Comparison of ENCODE assay signal across 17 cellular contexts in the genomic region with DNA sequence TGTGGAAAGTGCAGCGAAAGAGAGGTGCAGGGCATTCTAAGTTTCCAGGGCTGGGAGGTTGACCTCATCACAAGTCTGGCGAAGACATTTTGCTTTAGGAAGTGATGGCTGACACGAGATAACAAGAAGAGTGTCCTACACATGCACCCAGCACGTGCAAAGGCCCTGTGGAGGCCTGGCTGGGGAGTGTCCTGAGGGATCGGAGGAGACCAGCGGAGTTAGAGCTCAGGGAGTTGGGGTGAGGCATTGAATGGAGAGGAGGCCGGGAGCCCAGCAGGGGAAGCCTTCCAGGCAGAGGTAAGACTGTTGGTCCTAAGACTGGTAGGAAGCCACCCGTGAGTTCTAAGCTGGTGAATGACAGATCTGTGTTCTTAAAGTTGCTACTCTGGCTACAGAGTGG. TPM values are rescaled to one million over a fixed set of nuclear protein-coding genes. Genes with fewer than 3 reads are reported as not detected.
DNase-seq lines count a peak whose midpoint lies in the region; TF ChIP-seq lines count a peak whose summit lies in the region.
"Had no signal": no experiment of that assay in that cellular context is flagged by ENCODE, and none has a peak within 500 bp of the region (broad histone marks: within the 10 kb centered on the region; RNA-seq: fewer than 3 reads in every experiment).

No MANE protein-coding gene starts in this region.

- DNase-seq in Peyer's patch (peak in 1 of 3 donors; percentile 58), transverse colon (peak; percentile 35), NCI-H1436 treated with DMSO at 0.1 percent for 48 hours (lab: John Stamatoyannopoulos, UW) (no peak), G401 (ENCODE audit: low spot score) (no peak)
- DNase-seq in T-helper 2 cell treated with Interferon-gamma antibody and Interleukin-4, amounts not matched to agents 5 μg/mL and 100 μg/mL, for 36 hours (ENCODE audit: low spot score), result no peak
- DNase-seq: AML-193, DMS79, H7, NCI-H1105, NCI-H1694, NCI-H510A, NCI-H82, SJCRH30 had no signal

- H3K27ac Mint-ChIP-seq in T-helper 2 cell treated with Interferon-gamma antibody and Interleukin-4, amounts not matched to agents 5 μg/mL and 100 μg/mL, for 36 hours, result no peak overlapping the region

- H3K4me1 Mint-ChIP-seq in T-helper 2 cell treated with Interferon-gamma antibody and Interleukin-4, amounts not matched to agents 5 μg/mL and 100 μg/mL, for 36 hours (ENCODE audit: low read depth), result no peaks in the 10 kb centered on the region

- peak in 1 of 6 experiments; percentile 1 for TF ChIP-seq CTCF in Peyer's patch (IDR thresholded peaks at IDR 0.05)
- TF ChIP-seq CTCF in transverse colon (IDR thresholded peaks at IDR 0.05), result no peak

- H3K4me3 ChIP-seq in Peyer's patch (no peak overlapping the region), duodenal mucosa (ENCODE audit: low read depth in 1 of 2, low read length in 2 of 2) (peak overlapping the region in 1 of 2 donors; percentile 12), muscle layer of duodenum (ENCODE audit: low read depth in 1 of 2, low read length in 2 of 2) (no peak overlapping the region), transverse colon (no peak overlapping the region)
- H3K4me3 ChIP-seq: SJCRH30 had no signal

- 73 to 100% methylated on average over 1 to 8 of the region's 8 CpGs for WGBS in transverse colon (ENCODE audit: low coverage in 1 of 2), 2 donors

- no peaks in the 10 kb centered on the region for H3K9me3 Mint-ChIP-seq in T-helper 2 cell treated with Interferon-gamma antibody and Interleukin-4, amounts not matched to agents 5 μg/mL and 100 μg/mL, for 36 hours

- no peak for TF ChIP-seq EP300 in transverse colon (IDR thresholded peaks at IDR 0.05; ENCODE audit: low read depth)

- H3K36me3 Mint-ChIP-seq in T-helper 2 cell treated with Interferon-gamma antibody and Interleukin-4, amounts not matched to agents 5 μg/mL and 100 μg/mL, for 36 hours (ENCODE audit: low read depth), result no peaks in the 10 kb centered on the region

- peaks cover 4% of the 10 kb centered on the region for H3K27me3 Mint-ChIP-seq in T-helper 2 cell treated with Interferon-gamma antibody and Interleukin-4, amounts not matched to agents 5 μg/mL and 100 μg/mL, for 36 hours (ENCODE audit: low read depth)

- TF ChIP-seq POLR2A in Peyer's patch (IDR thresholded peaks at IDR 0.05) (no peak), transverse colon (IDR thresholded peaks at IDR 0.05) (no peak)

- H3K9me3 ChIP-seq in Peyer's patch, result no peaks in the 10 kb centered on the region
- no peaks in the 10 kb centered on the region for H3K9me3 ChIP-seq in duodenal mucosa (ENCODE audit: control insufficient read depth in 1 of 2, low read length in 2 of 2)
- no peaks in the 10 kb centered on the region for H3K9me3 ChIP-seq in muscle layer of duodenum (ENCODE audit: control insufficient read depth in 1 of 2, low read length in 2 of 2)
- H3K9me3 ChIP-seq in transverse colon, result no peaks in the 10 kb centered on the region
- H3K9me3 ChIP-seq: SJCRH30 had no signal

- H3K27me3 ChIP-seq in Peyer's patch (no peaks in the 10 kb centered on the region), duodenal mucosa (ENCODE audit: control insufficient read depth in 1 of 2, insufficient read depth in 2 of 2, low read length in 2 of 2) (no peaks in the 10 kb centered on the region), muscle layer of duodenum (ENCODE audit: low read depth, low read length) (no peaks in the 10 kb centered on the region), transverse colon (no peaks in the 10 kb centered on the region)

- H3K27ac ChIP-seq in Peyer's patch, result peak overlapping the region in 3 of 4 donors; percentile 9 to 89 (median 89)
- peak overlapping the region; percentile 38 for H3K27ac ChIP-seq in duodenal mucosa (ENCODE audit: low read depth, low read length)
- peak overlapping the region; percentile 68 for H3K27ac ChIP-seq in muscle layer of duodenum (ENCODE audit: low read length)
- peak overlapping the region; percentile 84 to 89 (median 86) for H3K27ac ChIP-seq in transverse colon
- H3K27ac ChIP-seq: C4-2B, SJCRH30 had no signal

- no peak overlapping the region for H3K9ac ChIP-seq in duodenal mucosa (ENCODE audit: low read depth in 1 of 2, low read length in 2 of 2)

- H3K4me1 ChIP-seq in Peyer's patch (peaks cover 0 to 20% (median 8%) of the 10 kb centered on the region in 4 donors), duodenal mucosa (ENCODE audit: control insufficient read depth in 1 of 2, insufficient read depth in 2 of 2, low read length in 2 of 2) (peaks cover 54 to 58% of the 10 kb centered on the region in 2 donors), muscle layer of duodenum (ENCODE audit: control insufficient read depth in 1 of 2, insufficient read depth in 2 of 2, low read length in 2 of 2) (peaks cover 0 to 4% of the 10 kb centered on the region in 2 donors), transverse colon (peaks cover 15 to 49% (median 36%) of the 10 kb centered on the region in 4 donors)
- H3K4me1 ChIP-seq: SJCRH30 had no signal

- no peaks in the 10 kb centered on the region for H3K36me3 ChIP-seq in Peyer's patch
- H3K36me3 ChIP-seq in duodenal mucosa (ENCODE audit: control insufficient read depth in 1 of 2, insufficient read depth in 2 of 2, low read length in 2 of 2), result no peaks in the 10 kb centered on the region
- no peaks in the 10 kb centered on the region for H3K36me3 ChIP-seq in muscle layer of duodenum (ENCODE audit: control insufficient read depth in 1 of 2, insufficient read depth in 2 of 2, low read length in 2 of 2)
- H3K36me3 ChIP-seq in transverse colon, result no peaks in the 10 kb centered on the region
- H3K36me3 ChIP-seq: SJCRH30 had no signal

- no peak overlapping the region for H3K4me3 Mint-ChIP-seq in T-helper 2 cell treated with Interferon-gamma antibody and Interleukin-4, amounts not matched to agents 5 μg/mL and 100 μg/mL, for 36 hours

- in situ Hi-C loops in transverse colon (cut with MboI; ENCODE audit: low pct_ligation_motif_present in 1 of 4, low pct_unique_long_range_greater_than_20kb in 1 of 4, low sequenced_read_pairs in 3 of 4) (no loop called here), G401 (cut with HindIII; ENCODE audit: low sequenced_read_pairs) (no loop called here)

- intact Hi-C loops in transverse colon (cut with DNase I; ENCODE audit: low total_unique reads), result no loop called here

RNA-seq across cellular contexts. Expression of a gene that starts 58.4 kb away (rescaled TPM):
- total RNA-seq in Peyer's patch (10 to 100 TPM in 2 of 4 donors, 1 to 10 TPM in 2; 4.4 to 21.2 (median 10.2) TPM), transverse colon (10 to 100 TPM in 3 of 4 donors, 1 to 10 TPM in 1; 1.2 to 64.5 (median 38.8) TPM)
- not detected in 2 replicates for total RNA-seq in G401 (2014; rRNA removed; shearing (Covaris generic))
- total RNA-seq: LHCN-M2, SJCRH30 had no signal

Comparison
In these comparisons a context has a peak if more than half of its experiments do, and no peak if none do; other contexts are left out.
1. H3K27ac ChIP-seq: peak in every context shown above with its lines; median percentile 89 in Peyer's patch; 86 in transverse colon; 68 in muscle layer of duodenum; 38 in duodenal mucosa.